29 cellular contexts compared by ENCODE assay signal in the genomic region with DNA sequence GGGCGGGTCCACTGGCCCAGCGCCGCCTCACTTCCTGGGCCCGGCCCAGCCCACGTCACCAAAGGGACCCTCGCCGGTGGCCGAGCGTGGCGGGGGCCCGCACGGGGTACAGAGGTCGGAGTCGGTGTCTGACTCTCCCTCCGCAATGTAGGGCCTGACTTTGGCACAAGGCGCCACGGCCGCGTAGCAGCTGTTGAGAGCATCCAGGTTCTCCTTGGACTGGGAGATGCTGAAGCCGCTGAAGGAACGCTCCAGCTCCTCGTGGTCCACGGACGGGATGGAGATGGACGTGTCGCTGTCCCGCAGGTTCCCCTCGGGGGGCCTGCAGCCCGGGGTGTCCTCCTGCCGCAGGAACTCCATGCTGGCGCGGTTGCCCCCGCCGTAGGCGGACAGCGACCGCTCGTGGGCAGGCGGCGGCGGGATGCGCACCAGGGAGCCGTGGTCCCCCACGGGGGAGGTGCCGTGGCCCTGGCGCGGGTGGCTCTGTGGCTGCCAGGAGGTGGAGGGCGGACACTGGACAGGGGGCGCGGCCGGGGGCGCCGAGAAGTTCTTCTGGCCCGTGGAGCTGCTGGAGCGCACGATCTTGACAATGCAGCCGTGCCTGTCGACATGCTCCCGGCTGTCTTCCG. TPM values are rescaled to one million over a fixed set of nuclear protein-coding genes. Genes with fewer than 3 reads are reported as not detected.
"Had no signal": no experiment of that assay in that cellular context is flagged by ENCODE, and none has a peak within 500 bp of the region (broad histone marks: within the 10 kb centered on the region; RNA-seq: fewer than 3 reads in every experiment).

No MANE protein-coding gene starts in this region.

- H3K4me1 ChIP-seq: colonic mucosa, esophagus squamous epithelium, gastrocnemius medialis, heart right ventricle, left lung, lower lobe of right lung had no signal

- DNase-seq: colonic mucosa; cortex of kidney; effector CD8-positive, alpha-beta T cell; effector memory CD8-positive, alpha-beta T cell; endodermal cell; erythroblast; esophagus squamous epithelium; foreskin fibroblast; foreskin melanocyte; gastrocnemius medialis; glutamatergic neuron; head of caudate nucleus; heart right ventricle; hippocampal formation; left cardiac atrium; left lung; left ventricle myocardium superior; lower lobe of right lung; mesenchymal stem cell; mucosa of descending colon had no signal

- H3K36me3 ChIP-seq: colonic mucosa, esophagus squamous epithelium, gastrocnemius medialis, heart right ventricle, left lung, lower lobe of right lung had no signal

- FAIRE-seq: endometrium, islet of Langerhans, keratinocyte had no signal

- H3K4me3 ChIP-seq: colonic mucosa, esophagus squamous epithelium, gastrocnemius medialis, heart right ventricle, left lung, lower lobe of right lung, mucosa of descending colon had no signal

- H3K27ac ChIP-seq: colonic mucosa, epithelial cell of prostate, esophagus squamous epithelium, gastrocnemius medialis, heart right ventricle, left lung, lower lobe of right lung had no signal

- H3K9me3 ChIP-seq: colonic mucosa, esophagus squamous epithelium, gastrocnemius medialis, heart right ventricle, left lung, lower lobe of right lung, mucosa of descending colon had no signal

- H3K27me3 ChIP-seq: colonic mucosa had no signal

- ATAC-seq: effector memory CD8-positive, alpha-beta T cell; esophagus mucosa; gastrocnemius medialis; heart right ventricle; left cardiac atrium; left lung; left ventricle myocardium superior; lower lobe of right lung had no signal

RNA-seq across cellular contexts. Expression of gene CHRNA4, which starts 45.6 kb away (rescaled TPM):
- total RNA-seq: esophagus mucosa, esophagus squamous epithelium, gastrocnemius medialis, glomerular endothelial cell, kidney epithelial cell, left lung, lower lobe of right lung, mesenteric fat pad, mucosa of descending colon, myocyte had no signal
- polyA plus RNA-seq: keratinocyte had no signal
